Comparison of ENCODE assay signal across 1 cellular context in the genomic region with DNA sequence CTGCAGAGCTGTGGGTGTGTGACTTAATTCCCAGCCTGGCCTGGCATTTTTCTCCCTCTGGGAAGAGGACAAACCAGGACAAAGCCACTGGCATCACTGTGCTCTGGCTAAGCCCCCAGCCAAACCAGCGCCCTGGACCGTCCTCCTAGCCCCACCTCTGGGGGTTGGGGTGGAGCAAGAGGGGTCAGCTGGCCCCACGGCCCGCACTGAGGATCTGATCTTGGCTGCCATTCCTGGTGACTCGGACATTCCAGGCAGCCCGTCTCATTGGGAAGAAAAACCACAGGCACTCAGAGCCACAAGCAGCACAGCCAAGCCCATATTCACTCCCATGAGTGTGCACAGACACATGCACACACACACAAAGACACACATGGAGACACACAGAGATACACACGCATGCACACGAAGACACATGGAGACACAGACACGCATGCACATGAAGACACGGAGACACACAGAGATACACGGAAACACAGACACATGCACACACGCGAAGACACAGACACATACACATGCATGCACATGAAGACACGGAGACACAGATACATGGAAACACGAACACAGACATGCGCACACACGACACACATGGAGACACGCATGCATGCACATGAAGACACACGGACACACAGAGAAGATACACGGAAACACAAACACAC.
TF ChIP-seq lines count a peak whose summit lies in the region.

No MANE protein-coding gene starts in this region.

TF ChIP-seq in H1, 55 proteins besides CTCF, POLR2A, EP300 and RAD21:
- TF ChIP-seq TEAD4 (IDR thresholded peaks at IDR 0.05; ENCODE audit: low read depth, low read length): peak; percentile 54; the same call in 1 of the 2 replicates
- TF ChIP-seq EZH2 (IDR thresholded peaks at IDR 0.05; ENCODE audit: low read depth, low read length, severe bottlenecking): no peak
